11 cellular contexts compared by ENCODE assay signal in genomic region chr14:91119556-91120311, GRCh38. TPM values are rescaled to one million over a fixed set of nuclear protein-coding genes. Genes with fewer than 3 reads are reported as not detected.
A peak's percentile ranks its signal among the peaks of the same experiment; 100 is the strongest.
DNase-seq lines count a peak whose midpoint lies in the region; ATAC-seq and TF ChIP-seq lines count a peak whose summit lies in the region.
"Had no signal": no experiment of that assay in that cellular context is flagged by ENCODE, and none has a peak within 500 bp of the region (broad histone marks: within the 10 kb centered on the region; RNA-seq: fewer than 3 reads in every experiment).

No MANE protein-coding gene starts in this region.

- H3K27me3 ChIP-seq in adrenal gland: no peaks in the 10 kb centered on the region

- TF ChIP-seq CTCF in adrenal gland (IDR thresholded peaks at IDR 0.05): no peak

- no peaks in the 10 kb centered on the region for H3K36me3 ChIP-seq in adrenal gland (replicated peaks in 1 of 2)

- H3K4me3 ChIP-seq in adrenal gland: no peak overlapping the region
- H3K4me3 ChIP-seq: coronary artery, GM23338 had no signal

- DNase-seq in A172 (ENCODE audit: low spot score): peak; percentile 63
- DNase-seq in H4 (ENCODE audit: low spot score): peak; percentile 32
- peak in 5 of 7 donors; percentile 32 to 50 (median 42) for DNase-seq in adrenal gland
- DNase-seq in iris pigment epithelial cell (ENCODE audit: low read depth): peak; percentile 49
- no peak for DNase-seq in stimulated activated CD4-positive, alpha-beta T cell treated with anti-CD3 and anti-CD28 coated beads, Interleukin-2, amount 100 ng/mL, for 48 hours
- DNase-seq: DND-41 had no signal

- ATAC-seq in GM21576 (IDR thresholded peaks at IDR 0.05; ENCODE audit: unreplicated experiment) (no peak), HG02759 (IDR thresholded peaks at IDR 0.05; ENCODE audit: unreplicated experiment) (no peak), HG03378 (IDR thresholded peaks at IDR 0.05; ENCODE audit: unreplicated experiment) (no peak)
- ATAC-seq: GM23338 had no signal

- whole genome bisulfite sequencing in adrenal gland, 4 donors: 56 to 66% (median 62%) methylated on average over 7 to 8 of the region's 8 CpGs

- intact Hi-C loops in adrenal gland (cut with DNase I): no loop called here

- TF ChIP-seq POLR2A in adrenal gland (IDR thresholded peaks at IDR 0.05): no peak

- H3K9me3 ChIP-seq in adrenal gland (replicated peaks in 1 of 3): no peaks in the 10 kb centered on the region

- H3K4me1 ChIP-seq in adrenal gland (replicated peaks in 1 of 2): peaks cover 18 to 31% of the 10 kb centered on the region in 2 donors

- peak overlapping the region in 2 of 5 donors; percentile 39 to 47 for H3K27ac ChIP-seq in adrenal gland

RNA-seq across cellular contexts. Expression of gene DGLUCY, which starts 5.9 kb away (rescaled TPM):
- 28.7 and 31.7 TPM in 2 replicates for total RNA-seq in A172 (2014; rRNA removed; shearing (Covaris generic))
- total RNA-seq in H4 (2014; rRNA removed; shearing (Covaris generic)): 31.2 and 33.8 TPM in 2 replicates
- 10 to 100 TPM; 48.9 to 93.4 (median 77.5) TPM for total RNA-seq in adrenal gland
- polyA plus RNA-seq in adrenal gland: 10 to 100 TPM; 50.3 to 65.1 (median 60.1) TPM

RNA-seq across cellular contexts. Expression of gene RPS6KA5, which starts 59.3 kb away (rescaled TPM):
- 5.8 and 8.8 TPM in 2 replicates for total RNA-seq in A172 (2014; rRNA removed; shearing (Covaris generic))
- total RNA-seq in H4 (2014; rRNA removed; shearing (Covaris generic)): 1.2 and 3.3 TPM in 2 replicates
- 1 to 10 TPM; 1.7 to 5.5 (median 1.9) TPM for total RNA-seq in adrenal gland
- polyA plus RNA-seq in adrenal gland: under 1 TPM; 0.27 to 0.99 (median 0.72) TPM

Comparison
In these comparisons a context has a peak if more than half of its experiments do, and no peak if none do; other contexts are left out.
1. DNase-seq: peak in A172 (single experiment), H4 (single experiment), adrenal gland (5 of 7) and iris pigment epithelial cell (single experiment); none in stimulated activated CD4-positive, alpha-beta T cell treated with anti-CD3 and anti-CD28 coated beads, Interleukin-2, amount 100 ng/mL, for 48 hours (0 of 2).